In genomic region chr10:94490789-94491039, GRCh38 we compare ENCODE assay signal across 17 cellular contexts. TPM values are rescaled to one million over a fixed set of nuclear protein-coding genes. Genes with fewer than 3 reads are reported as not detected.
DNase-seq lines count a peak whose midpoint lies in the region; ATAC-seq, FAIRE-seq and TF ChIP-seq lines count a peak whose summit lies in the region.
"Had no signal": no experiment of that assay in that cellular context is flagged by ENCODE, and none has a peak within 500 bp of the region (broad histone marks: within the 10 kb centered on the region; RNA-seq: fewer than 3 reads in every experiment).

No MANE protein-coding gene starts in this region.

- in situ Hi-C loops in K562 (cut with MboI) (no loop called here), brain microvascular endothelial cell (cut with HindIII; ENCODE audit: low pct_ligation_motif_present, low sequenced_read_pairs) (no loop called here)

- H3K79me2 ChIP-seq in K562 (ENCODE audit: control insufficient read depth, insufficient read depth, low read length) = no peaks in the 10 kb centered on the region

- no peak for TF ChIP-seq EP300 in K562 (IDR thresholded peaks at IDR 0.05; ENCODE audit: low read length)

- POLR2A ChIA-PET in K562 (lab: Yijun Ruan, JAX) = no interaction called here

- no TSS peak for BruUV-seq in K562 (replicated peaks; lab: Mats Ljungman, UMichigan)

- H3K27me3 ChIP-seq in cardiac muscle cell (no peaks in the 10 kb centered on the region), K562 (ENCODE audit: control insufficient read depth in 2 of 2, insufficient read depth in 2 of 2, low read length in 2 of 2) (no peaks in the 10 kb centered on the region), pancreas (no peaks in the 10 kb centered on the region), brain microvascular endothelial cell (replicated peaks) (no peaks in the 10 kb centered on the region)

- H3K9me3 ChIP-seq in cardiac muscle cell (ENCODE audit: low read depth) = no peaks in the 10 kb centered on the region
- no peaks in the 10 kb centered on the region for H3K9me3 ChIP-seq in K562 (replicated peaks; ENCODE audit: control insufficient read depth, insufficient read depth, low read depth, low read length)
- no peaks in the 10 kb centered on the region for H3K9me3 ChIP-seq in pancreas

- no peak overlapping the region for H2AFZ ChIP-seq in K562 (ENCODE audit: low read depth, low read length)

- H3K36me3 ChIP-seq in cardiac muscle cell (no peaks in the 10 kb centered on the region), K562 (ENCODE audit: control insufficient read depth, insufficient read depth, low read length) (no peaks in the 10 kb centered on the region), pancreas (no peaks in the 10 kb centered on the region), brain microvascular endothelial cell (replicated peaks) (no peaks in the 10 kb centered on the region)

- H3K27ac ChIP-seq in cardiac muscle cell (no peak overlapping the region), K562 (ENCODE audit: extremely low read depth, low read depth, low read length) (no peak overlapping the region), pancreas (no peak overlapping the region), brain microvascular endothelial cell (no peak overlapping the region)

- H3K9me1 ChIP-seq in K562 (ENCODE audit: control insufficient read depth, insufficient read depth, low read length) = no peaks in the 10 kb centered on the region

- intact Hi-C loops in cardiac septum (cut with DNase I) (no loop called here), K562 (cut with micrococcal nuclease) (no loop called here), pancreas (cut with DNase I) (no loop called here)

- TF ChIP-seq RAD21 in K562 (CRISPR knock-in tag; conservative IDR thresholded peaks at IDR 0.05 in 1 of 2, IDR thresholded peaks at IDR 0.05 in 1 of 2) = no peak

- H4K20me1 ChIP-seq in K562 (replicated peaks; ENCODE audit: control insufficient read depth, insufficient read depth, low read length) = no peaks in the 10 kb centered on the region

- no peak for TF ChIP-seq CTCF in cardiac muscle cell (IDR thresholded peaks at IDR 0.05; ENCODE audit: low read depth, low read length)
- TF ChIP-seq CTCF in K562 (IDR thresholded peaks at IDR 0.05 in 2 of 3, conservative IDR thresholded peaks at IDR 0.05 in 1 of 3; ENCODE audit: insufficient read depth in 2 of 3, low read depth in 1 of 3, low read length in 3 of 3) = no peak
- TF ChIP-seq CTCF in pancreas (IDR thresholded peaks at IDR 0.05) = no peak
- TF ChIP-seq CTCF in brain microvascular endothelial cell (IDR thresholded peaks at IDR 0.05; ENCODE audit: low read depth, low read length, missing control alignments) = no peak

- H3K4me3 ChIP-seq in cardiac muscle cell = no peak overlapping the region
- H3K4me3 ChIP-seq in K562 = no peak overlapping the region
- H3K4me3 ChIP-seq in pancreas = no peak overlapping the region
- no peak overlapping the region for H3K4me3 ChIP-seq in brain microvascular endothelial cell (ENCODE audit: low read depth, low read length)
- H3K4me3 ChIP-seq: GM12878 had no signal

- peaks cover 9% of the 10 kb centered on the region for H3K4me1 ChIP-seq in cardiac muscle cell (ENCODE audit: low read depth)
- no peaks in the 10 kb centered on the region; a peak in 2 of 5 replicates for H3K4me1 ChIP-seq in K562 (replicated peaks in 1 of 2; ENCODE audit: control insufficient read depth in 2 of 2, insufficient read depth in 2 of 2, low read length in 2 of 2)
- peaks cover 0 to 6% (median 0%) of the 10 kb centered on the region in 3 donors for H3K4me1 ChIP-seq in pancreas

- no peak overlapping the region for H3K9ac ChIP-seq in K562 (ENCODE audit: insufficient read depth in 1 of 2, low read depth in 2 of 2, low read length in 2 of 2)

- TF ChIP-seq POLR2A in K562 (conservative IDR thresholded peaks at IDR 0.05) = no peak

- CTCF ChIA-PET in K562 (lab: Yijun Ruan, JAX; ENCODE audit: low intra/inter-chr PET ratio) = interaction anchor here (0.6 kb wide), 1 partner anchor 251 kb away, joined by 4 read pairs; no protein-coding TSS in a partner anchor

- H3K4me2 ChIP-seq in K562 (ENCODE audit: insufficient read depth, low read length) = no peak overlapping the region

- DNase-seq in cardiac muscle cell (ENCODE audit: low read depth in 1 of 2, low spot score in 1 of 2) (peak; percentile 7 to 20), cardiac septum (ENCODE audit: low spot score) (no peak), OCI-M1 (lab: John Stamatoyannopoulos, UW) (peak; percentile 25), K562 (ENCODE audit: extremely low read depth in 1 of 4, low spot score in 3 of 4) (peak in 1 of 4 experiments; percentile 18), pancreas (no peak), brain microvascular endothelial cell (no peak), NCI-H226 (no peak)
- DNase-seq: 8988T; ACHN; C1 segment of cervical spinal cord; Calu3; CD4-positive, alpha-beta T cell; DMS 273 treated with DMSO at 0.1 percent for 48 hours had no signal

- FAIRE-seq in K562 (lab: Jason Lieb, UNC) (no peak), pancreas (lab: Jason Lieb, UNC) (no peak)
- FAIRE-seq: GM12878, GM18507 had no signal

- ATAC-seq in K562 (peak; percentile 63; the same call in 2 of the 3 replicates), pancreas (peak in 3 of 4 donors; percentile 18 to 39 (median 31)), GM18907 (IDR thresholded peaks at IDR 0.05; ENCODE audit: unreplicated experiment) (no peak)
- ATAC-seq: GM12878, HCT116 had no signal

TF ChIP-seq in K562, 482 proteins besides CTCF, POLR2A, EP300 and RAD21:
- TF ChIP-seq EHMT2 (IDR thresholded peaks at IDR 0.05) = no peak
- TF ChIP-seq HMBOX1 (IDR thresholded peaks at IDR 0.05) = 0 out of 2 replicates have a peak, but pooled peaks have one; percentile 16
- TF ChIP-seq ETS1 (conservative IDR thresholded peaks at IDR 0.05; ENCODE audit: control insufficient read depth, low read depth, low read length) = no peak

RNA-seq across cellular contexts. Expression of gene HELLS, which starts 54.9 kb away (rescaled TPM):
- total RNA-seq in cardiac muscle cell (13.0 and 20.6 TPM in 2 replicates), cardiac septum (0.86 TPM), K562 (2014; rRNA removed) (28.6 and 39.9 TPM in 2 replicates), K562 (2014; rRNA removed; fragmentation: Illumina TruSeq; extraction: Trizol) (52.1 and 55.5 TPM in 2 replicates), K562 (2015; rRNA removed; fragmentation: Illumina TruSeq; extraction: Trizol) (43.7 and 46.3 TPM in 2 replicates), K562 (2021) (40.8 and 45.7 TPM in 2 replicates), pancreas (1 to 10 TPM; 1.1 to 4.2 (median 3.0) TPM)
- polyA plus RNA-seq in cardiac muscle cell (25.3 and 27.8 TPM in 2 replicates), K562 (2011; rRNA removed) (19.6 and 24.7 TPM in 2 replicates), K562 (2014; fragmentation: Illumina TruSeq; extraction: Trizol) (14.3 and 15.4 TPM in 2 replicates), K562 (2014; fragmentation: Nextera tagmentation; extraction: Ambion mirVana) (10 to 100 TPM in 1 of 2 experiments, 1 to 10 TPM in 1; 8.8 to 12.1 TPM), K562 (2014; rRNA removed) (23.9 and 24.5 TPM in 2 replicates), pancreas (1 to 10 TPM; 1.3 to 1.9 TPM)
- total RNA-seq in K562 (2011; cell fraction: chromatin; rRNA removed; ENCODE audit: low replicate concordance) = 77.0 and 189 TPM in 2 replicates
- total RNA-seq in K562 (2011; cell fraction: nucleolus; rRNA removed) = 33.5 and 57.8 TPM in 2 replicates
- total RNA-seq in K562 (2011; cell fraction: nucleoplasm; rRNA removed) = 110 and 174 TPM in 2 replicates
- 8.1 and 14.9 TPM in 2 replicates for polyA plus RNA-seq in K562 (2011; cell fraction: cytosol; rRNA removed)
- polyA plus RNA-seq in K562 (2011; cell fraction: nucleus; rRNA removed) = 26.8 and 29.4 TPM in 2 replicates
- polyA plus RNA-seq in K562 (2012) = 8.1 and 11.8 TPM in 2 replicates
- 38.9 and 46.0 TPM in 2 replicates for polyA minus RNA-seq in K562 (2011; rRNA and poly(A)+ RNA removed)
- 20.0 and 23.8 TPM in 2 replicates for polyA minus RNA-seq in K562 (2011; cell fraction: cytosol; rRNA and poly(A)+ RNA removed)
- polyA minus RNA-seq in K562 (2011; cell fraction: nucleus; rRNA and poly(A)+ RNA removed) = 33.5 and 38.9 TPM in 2 replicates

Comparison
In these comparisons a context has a peak if more than half of its experiments do, and no peak if none do; other contexts are left out.
1. DNase-seq: peak in cardiac muscle cell (2 of 2) and OCI-M1 (single experiment); none in cardiac septum (single experiment), pancreas (0 of 6), brain microvascular endothelial cell (single experiment) and NCI-H226 (single experiment).